ENCODE assay signal across 16 cellular contexts in genomic region chr22:17941501-17942406, GRCh38.
DNase-seq lines count a peak whose midpoint lies in the region; TF ChIP-seq lines count a peak whose summit lies in the region.
"Had no signal": no experiment of that assay in that cellular context is flagged by ENCODE, and none has a peak within 500 bp of the region (broad histone marks: within the 10 kb centered on the region; RNA-seq: fewer than 3 reads in every experiment).

No MANE protein-coding gene starts in this region.

- peak overlapping the region in 47 of 59 donors; percentile 2 to 92 (median 60) for H3K27ac ChIP-seq in dorsolateral prefrontal cortex
- H3K27ac ChIP-seq in mesendoderm (ENCODE audit: low read depth, low read length), result no peak overlapping the region
- H3K27ac ChIP-seq in substantia nigra (ENCODE audit: low read depth, low read length, poor library complexity, severe bottlenecking), result peak overlapping the region; percentile 36
- H3K27ac ChIP-seq in esophagus squamous epithelium, result no peak overlapping the region
- H3K27ac ChIP-seq: brain microvascular endothelial cell, epithelial cell of prostate had no signal

- H3K4me3 ChIP-seq in dorsolateral prefrontal cortex (no peak overlapping the region), mesendoderm (ENCODE audit: low read length) (no peak overlapping the region), esophagus squamous epithelium (no peak overlapping the region)
- H3K4me3 ChIP-seq: MG63, mucosa of descending colon had no signal

- no peak overlapping the region for H3K23ac ChIP-seq in mesendoderm (ENCODE audit: low read length)

- intact Hi-C loops in dorsolateral prefrontal cortex (cut with DNase I), result no loop called here
- intact Hi-C loops in esophagus squamous epithelium (cut with DNase I), result no loop called here

- peak; percentile 79 for DNase-seq in NCI-H1694 treated with DMSO at 0.1 percent for 48 hours (lab: John Stamatoyannopoulos, UW)
- peak in 4 of 10 donors; percentile 35 to 58 (median 49) for DNase-seq in dorsolateral prefrontal cortex
- DNase-seq in mesendoderm, result no peak
- DNase-seq in substantia nigra (lab: John Stamatoyannopoulos, UW), result no peak
- DNase-seq in esophagus squamous epithelium (lab: John Stamatoyannopoulos, UW), result no peak
- no peak for DNase-seq in COR-L47 (lab: John Stamatoyannopoulos, UW)
- no peak for DNase-seq in glomerular visceral epithelial cell (ENCODE audit: extremely low spot score)
- DNase-seq: activated CD4-positive, alpha-beta T cell treated with anti-CD3 and anti-CD28 coated beads, Interleukin-2, amount 10 ng/mL, durations not matched to agents 24 days and 14 days; brain microvascular endothelial cell; foreskin melanocyte; MG63; mucosa of descending colon; NCI-H1436 treated with DMSO at 0.1 percent for 48 hours; nucleus accumbens; stimulated activated naive CD4-positive, alpha-beta T cell treated with Interleukin-2 at 50 U/mL for 16 hours had no signal

- H3K56ac ChIP-seq in mesendoderm (ENCODE audit: low read length), result no peak overlapping the region

- H3K79me1 ChIP-seq in mesendoderm (ENCODE audit: low read length), result peaks cover 36% of the 10 kb centered on the region

- H3K79me2 ChIP-seq in mesendoderm (ENCODE audit: control insufficient read depth, insufficient read depth, low read length), result peaks cover 20% of the 10 kb centered on the region

- H3K9me3 ChIP-seq in esophagus squamous epithelium, result no peaks in the 10 kb centered on the region
- H3K9me3 ChIP-seq: MG63, mucosa of descending colon had no signal

- TF ChIP-seq CTCF in dorsolateral prefrontal cortex (IDR thresholded peaks at IDR 0.05 in 54 of 56, conservative IDR thresholded peaks at IDR 0.05 in 2 of 56; ENCODE audit: low read depth in 1 of 56, partially characterized antibody in 56 of 56) (no peak), esophagus squamous epithelium (IDR thresholded peaks at IDR 0.05) (no peak)

- peak overlapping the region; percentile 19 for H3K9ac ChIP-seq in mesendoderm (ENCODE audit: low read length)

- H3K27me3 ChIP-seq in dorsolateral prefrontal cortex (no peaks in the 10 kb centered on the region), mesendoderm (ENCODE audit: insufficient read depth, low read length, poor library complexity) (no peaks in the 10 kb centered on the region), esophagus squamous epithelium (no peaks in the 10 kb centered on the region)
- H3K27me3 ChIP-seq: brain microvascular endothelial cell, MG63 had no signal

- H2BK5ac ChIP-seq in mesendoderm (ENCODE audit: low read length), result no peak overlapping the region

- H2BK15ac ChIP-seq in mesendoderm (replicated peaks; ENCODE audit: low read depth), result no peak overlapping the region

- TF ChIP-seq POLR2A in esophagus squamous epithelium (IDR thresholded peaks at IDR 0.05), result no peak

- no peak overlapping the region for H2BK120ac ChIP-seq in mesendoderm (ENCODE audit: low read depth, low read length)

- no peak overlapping the region for H4K8ac ChIP-seq in mesendoderm (ENCODE audit: low read depth, low read length)

- H3K36me3 ChIP-seq in mesendoderm (ENCODE audit: control insufficient read depth, insufficient read depth, low read length) (no peaks in the 10 kb centered on the region), esophagus squamous epithelium (no peaks in the 10 kb centered on the region)
- H3K36me3 ChIP-seq: brain microvascular endothelial cell had no signal

- no CpG with 5 or more reads among the region's 18 CpGs for WGBS in mesendoderm (ENCODE audit: extremely low coverage, insufficient coverage, low lambda C conversion rate)
- 88% methylated on average over 11 to 13 of the region's 18 CpGs for WGBS in esophagus squamous epithelium, 2 donors

- H3K4me1 ChIP-seq in mesendoderm (ENCODE audit: control insufficient read depth, low read depth, low read length) (peaks cover 10% of the 10 kb centered on the region), esophagus squamous epithelium (peaks cover 26 to 74% (median 32%) of the 10 kb centered on the region in 3 donors)

- no peak overlapping the region for H4K5ac ChIP-seq in mesendoderm (ENCODE audit: low read length)

- H3K4me2 ChIP-seq in mesendoderm (ENCODE audit: low read length), result no peak overlapping the region

- no peak overlapping the region for H3K18ac ChIP-seq in mesendoderm (ENCODE audit: low read length)

- no peak overlapping the region for H2AK5ac ChIP-seq in mesendoderm (ENCODE audit: low read length)

- H3K4ac ChIP-seq in mesendoderm (ENCODE audit: low read depth, low read length), result no peak overlapping the region

Comparison
In these comparisons a context has a peak if more than half of its experiments do, and no peak if none do; other contexts are left out.
1. H3K27ac ChIP-seq: peak in dorsolateral prefrontal cortex (47 of 59) and substantia nigra (single experiment); none in mesendoderm (single experiment) and esophagus squamous epithelium (0 of 4).